Comparison of ENCODE assay signal across 1 cellular context in the genomic region with DNA sequence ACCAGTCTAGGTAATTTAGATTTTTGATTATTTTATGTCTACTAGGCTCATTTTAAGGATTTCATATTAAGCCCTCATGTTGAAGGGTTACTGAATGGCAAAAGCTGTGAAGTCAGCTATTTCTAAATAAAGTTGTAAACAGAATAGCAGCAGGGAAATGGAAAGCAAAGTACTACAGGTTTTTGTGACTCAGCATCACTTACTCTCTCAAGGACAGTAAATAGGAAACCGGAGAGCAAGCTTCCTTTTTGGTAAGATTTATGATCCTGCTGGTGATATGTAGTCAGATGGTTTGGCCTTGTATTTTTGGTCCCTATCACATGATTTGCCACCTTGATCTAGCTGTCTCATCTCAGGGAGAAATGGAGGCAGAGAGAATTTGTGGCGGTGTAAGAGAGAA.
TF ChIP-seq lines count a peak whose summit lies in the region.

No MANE protein-coding gene starts in this region.

TF ChIP-seq in HepG2, 621 proteins besides CTCF, POLR2A, EP300 and RAD21 (continued from another document):
- no peak for TF ChIP-seq ZBTB44 (CRISPR knock-in tag; IDR thresholded peaks at IDR 0.05)
- peak; percentile 59 for TF ChIP-seq ELF3 (CRISPR knock-in tag; IDR thresholded peaks at IDR 0.05)
- no peak for TF ChIP-seq PHF20 (CRISPR knock-in tag; IDR thresholded peaks at IDR 0.05)
- no peak for TF ChIP-seq ZSCAN20 (CRISPR knock-in tag; IDR thresholded peaks at IDR 0.05; ENCODE audit: borderline replicate concordance)
- TF ChIP-seq ATM (IDR thresholded peaks at IDR 0.05; ENCODE audit: borderline replicate concordance): no peak
- TF ChIP-seq, protein P1, sequence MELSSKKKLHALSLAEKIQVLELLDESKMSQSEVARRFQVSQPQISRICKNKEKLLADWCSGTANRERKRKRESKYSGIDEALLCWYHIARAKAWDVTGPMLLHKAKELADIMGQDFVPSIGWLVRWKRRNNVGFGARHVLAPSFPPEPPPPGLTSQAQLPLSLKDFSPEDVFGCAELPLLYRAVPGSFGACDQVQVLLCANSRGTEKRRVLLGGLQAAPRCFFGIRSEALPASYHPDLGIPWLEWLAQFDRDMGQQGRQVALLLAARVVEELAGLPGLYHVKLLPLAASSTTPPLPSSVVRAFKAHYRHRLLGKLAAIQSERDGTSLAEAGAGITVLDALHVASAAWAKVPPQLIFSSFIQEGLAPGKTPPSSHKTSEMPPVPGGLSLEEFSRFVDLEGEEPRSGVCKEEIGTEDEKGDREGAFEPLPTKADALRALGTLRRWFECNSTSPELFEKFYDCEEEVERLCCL (CRISPR knock-in tag; IDR thresholded peaks at IDR 0.05; ENCODE audit: borderline replicate concordance): no peak
- no peak for TF ChIP-seq ZSCAN22 (CRISPR knock-in tag; IDR thresholded peaks at IDR 0.05)
- TF ChIP-seq ZNF251 (CRISPR knock-in tag; IDR thresholded peaks at IDR 0.05): no peak
- TF ChIP-seq HMGA1 (CRISPR knock-in tag; conservative IDR thresholded peaks at IDR 0.05): no peak
- TF ChIP-seq STAG1 (CRISPR knock-in tag; IDR thresholded peaks at IDR 0.05): no peak
- TF ChIP-seq TEF (CRISPR knock-in tag; IDR thresholded peaks at IDR 0.05): no peak
- TF ChIP-seq HMG20A (CRISPR knock-in tag; IDR thresholded peaks at IDR 0.05; ENCODE audit: borderline replicate concordance): peak; percentile 39; the same call in 1 of the 2 replicates
- no peak for TF ChIP-seq NFRKB (IDR thresholded peaks at IDR 0.05)
- TF ChIP-seq PHF8 (CRISPR knock-in tag; IDR thresholded peaks at IDR 0.05): no peak
- no peak for TF ChIP-seq KDM4B (CRISPR knock-in tag; IDR thresholded peaks at IDR 0.05)
- no peak for TF ChIP-seq DR1 (CRISPR knock-in tag; IDR thresholded peaks at IDR 0.05)
- no peak for TF ChIP-seq KAT2B (IDR thresholded peaks at IDR 0.05; ENCODE audit: borderline replicate concordance, low read depth, low read length)
- TF ChIP-seq RAD51 (IDR thresholded peaks at IDR 0.05; ENCODE audit: borderline replicate concordance): no peak
- TF ChIP-seq RFX5 (IDR thresholded peaks at IDR 0.05; ENCODE audit: low read depth, low read length): no peak
- no peak for TF ChIP-seq FOXP1 (IDR thresholded peaks at IDR 0.05)
- no peak; the same call in 1 of the 2 replicates for TF ChIP-seq FOXP1 (CRISPR knock-in tag; IDR thresholded peaks at IDR 0.05)
- TF ChIP-seq E2F1 (CRISPR knock-in tag; IDR thresholded peaks at IDR 0.05): no peak
- TF ChIP-seq, protein P2, sequence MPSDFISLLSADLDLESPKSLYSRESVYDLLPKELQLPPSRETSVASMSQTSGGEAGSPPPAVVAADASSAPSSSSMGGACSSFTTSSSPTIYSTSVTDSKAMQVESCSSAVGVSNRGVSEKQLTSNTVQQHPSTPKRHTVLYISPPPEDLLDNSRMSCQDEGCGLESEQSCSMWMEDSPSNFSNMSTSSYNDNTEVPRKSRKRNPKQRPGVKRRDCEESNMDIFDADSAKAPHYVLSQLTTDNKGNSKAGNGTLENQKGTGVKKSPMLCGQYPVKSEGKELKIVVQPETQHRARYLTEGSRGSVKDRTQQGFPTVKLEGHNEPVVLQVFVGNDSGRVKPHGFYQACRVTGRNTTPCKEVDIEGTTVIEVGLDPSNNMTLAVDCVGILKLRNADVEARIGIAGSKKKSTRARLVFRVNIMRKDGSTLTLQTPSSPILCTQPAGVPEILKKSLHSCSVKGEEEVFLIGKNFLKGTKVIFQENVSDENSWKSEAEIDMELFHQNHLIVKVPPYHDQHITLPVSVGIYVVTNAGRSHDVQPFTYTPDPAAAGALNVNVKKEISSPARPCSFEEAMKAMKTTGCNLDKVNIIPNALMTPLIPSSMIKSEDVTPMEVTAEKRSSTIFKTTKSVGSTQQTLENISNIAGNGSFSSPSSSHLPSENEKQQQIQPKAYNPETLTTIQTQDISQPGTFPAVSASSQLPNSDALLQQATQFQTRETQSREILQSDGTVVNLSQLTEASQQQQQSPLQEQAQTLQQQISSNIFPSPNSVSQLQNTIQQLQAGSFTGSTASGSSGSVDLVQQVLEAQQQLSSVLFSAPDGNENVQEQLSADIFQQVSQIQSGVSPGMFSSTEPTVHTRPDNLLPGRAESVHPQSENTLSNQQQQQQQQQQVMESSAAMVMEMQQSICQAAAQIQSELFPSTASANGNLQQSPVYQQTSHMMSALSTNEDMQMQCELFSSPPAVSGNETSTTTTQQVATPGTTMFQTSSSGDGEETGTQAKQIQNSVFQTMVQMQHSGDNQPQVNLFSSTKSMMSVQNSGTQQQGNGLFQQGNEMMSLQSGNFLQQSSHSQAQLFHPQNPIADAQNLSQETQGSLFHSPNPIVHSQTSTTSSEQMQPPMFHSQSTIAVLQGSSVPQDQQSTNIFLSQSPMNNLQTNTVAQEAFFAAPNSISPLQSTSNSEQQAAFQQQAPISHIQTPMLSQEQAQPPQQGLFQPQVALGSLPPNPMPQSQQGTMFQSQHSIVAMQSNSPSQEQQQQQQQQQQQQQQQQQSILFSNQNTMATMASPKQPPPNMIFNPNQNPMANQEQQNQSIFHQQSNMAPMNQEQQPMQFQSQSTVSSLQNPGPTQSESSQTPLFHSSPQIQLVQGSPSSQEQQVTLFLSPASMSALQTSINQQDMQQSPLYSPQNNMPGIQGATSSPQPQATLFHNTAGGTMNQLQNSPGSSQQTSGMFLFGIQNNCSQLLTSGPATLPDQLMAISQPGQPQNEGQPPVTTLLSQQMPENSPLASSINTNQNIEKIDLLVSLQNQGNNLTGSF (CRISPR knock-in tag; IDR thresholded peaks at IDR 0.05): no peak
